In genomic region chr6:110520188-110520956, GRCh38 we compare ENCODE assay signal across 1 cellular context.
TF ChIP-seq lines count a peak whose summit lies in the region.

No MANE protein-coding gene starts in this region.

TF ChIP-seq in HepG2, 621 proteins besides CTCF, POLR2A, EP300 and RAD21 (continued from another document and continues in another):
- TF ChIP-seq, protein P1, sequence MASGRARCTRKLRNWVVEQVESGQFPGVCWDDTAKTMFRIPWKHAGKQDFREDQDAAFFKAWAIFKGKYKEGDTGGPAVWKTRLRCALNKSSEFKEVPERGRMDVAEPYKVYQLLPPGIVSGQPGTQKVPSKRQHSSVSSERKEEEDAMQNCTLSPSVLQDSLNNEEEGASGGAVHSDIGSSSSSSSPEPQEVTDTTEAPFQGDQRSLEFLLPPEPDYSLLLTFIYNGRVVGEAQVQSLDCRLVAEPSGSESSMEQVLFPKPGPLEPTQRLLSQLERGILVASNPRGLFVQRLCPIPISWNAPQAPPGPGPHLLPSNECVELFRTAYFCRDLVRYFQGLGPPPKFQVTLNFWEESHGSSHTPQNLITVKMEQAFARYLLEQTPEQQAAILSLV (CRISPR knock-in tag; IDR thresholded peaks at IDR 0.05; ENCODE audit: borderline replicate concordance), result no peak
- TF ChIP-seq EEA1 (CRISPR knock-in tag; IDR thresholded peaks at IDR 0.05; ENCODE audit: borderline replicate concordance) (no peak), SOX6 (IDR thresholded peaks at IDR 0.05) (no peak), SOX6 (CRISPR knock-in tag; IDR thresholded peaks at IDR 0.05) (no peak), HMG20A (CRISPR knock-in tag; IDR thresholded peaks at IDR 0.05; ENCODE audit: borderline replicate concordance) (no peak), ZMYM3 (CRISPR knock-in tag; IDR thresholded peaks at IDR 0.05) (no peak), SP2 (CRISPR knock-in tag; IDR thresholded peaks at IDR 0.05) (no peak), SNAI1 (CRISPR knock-in tag; IDR thresholded peaks at IDR 0.05; ENCODE audit: borderline replicate concordance) (no peak), SAP130 (CRISPR knock-in tag; IDR thresholded peaks at IDR 0.05; ENCODE audit: low read depth) (0 out of 2 replicates have a peak, but pooled peaks have one; percentile 34), KLF16 (CRISPR knock-in tag; IDR thresholded peaks at IDR 0.05) (no peak), DMTF1 (CRISPR knock-in tag; IDR thresholded peaks at IDR 0.05) (no peak), IRF2 (CRISPR knock-in tag; IDR thresholded peaks at IDR 0.05) (no peak), ZNF543 (CRISPR knock-in tag; IDR thresholded peaks at IDR 0.05) (no peak), TBX3 (IDR thresholded peaks at IDR 0.05; ENCODE audit: borderline replicate concordance) (no peak), ZNF234 (CRISPR knock-in tag; conservative IDR thresholded peaks at IDR 0.05) (no peak), HOXA3 (CRISPR knock-in tag; IDR thresholded peaks at IDR 0.05) (peak; percentile 24; the same call in 1 of the 2 replicates), HNF1B (CRISPR knock-in tag; IDR thresholded peaks at IDR 0.05) (no peak), RFX5 (IDR thresholded peaks at IDR 0.05; ENCODE audit: low read depth, low read length) (no peak), POLR2G (IDR thresholded peaks at IDR 0.05; ENCODE audit: low read depth, low read length) (0 out of 2 replicates have a peak, but pooled peaks have one; percentile 32), ZNF362 (CRISPR knock-in tag; IDR thresholded peaks at IDR 0.05; ENCODE audit: borderline replicate concordance) (no peak), HOXD1 (CRISPR knock-in tag; IDR thresholded peaks at IDR 0.05) (no peak), ZKSCAN8 (CRISPR knock-in tag; IDR thresholded peaks at IDR 0.05; ENCODE audit: borderline replicate concordance) (no peak), GATAD2A (CRISPR knock-in tag; IDR thresholded peaks at IDR 0.05) (no peak), SMAD1 (CRISPR knock-in tag; IDR thresholded peaks at IDR 0.05; ENCODE audit: borderline replicate concordance, low read depth) (no peak), ZNF607 (CRISPR knock-in tag; IDR thresholded peaks at IDR 0.05; ENCODE audit: borderline replicate concordance) (0 out of 2 replicates have a peak, but pooled peaks have one; percentile 32), ADNP (CRISPR knock-in tag; IDR thresholded peaks at IDR 0.05) (no peak), TCF7L2 (IDR thresholded peaks at IDR 0.05; ENCODE audit: low read depth, low read length) (no peak), SMAD3 (CRISPR knock-in tag; IDR thresholded peaks at IDR 0.05) (no peak), ZNF83 (CRISPR knock-in tag; IDR thresholded peaks at IDR 0.05; ENCODE audit: borderline replicate concordance) (no peak), ZNF567 (CRISPR knock-in tag; IDR thresholded peaks at IDR 0.05; ENCODE audit: borderline replicate concordance) (no peak), ZNF256 (CRISPR knock-in tag; conservative IDR thresholded peaks at IDR 0.05) (no peak), ZNF296 (CRISPR knock-in tag; conservative IDR thresholded peaks at IDR 0.05) (no peak), PCBP2 (optimal IDR thresholded peaks at IDR 0.05; ENCODE audit: low read depth, low read length, poor library complexity, severe bottlenecking) (no peak), TFAP4 (IDR thresholded peaks at IDR 0.05; ENCODE audit: borderline replicate concordance, low read depth) (0 out of 2 replicates have a peak, but pooled peaks have one; percentile 31), HDAC1 (CRISPR knock-in tag; IDR thresholded peaks at IDR 0.05) (no peak), ASH2L (IDR thresholded peaks at IDR 0.05; ENCODE audit: insufficient read length, low read depth, low read length) (peak; percentile 18), MED8 (CRISPR knock-in tag; IDR thresholded peaks at IDR 0.05; ENCODE audit: insufficient replicate concordance) (no peak), ZNF138 (CRISPR knock-in tag; IDR thresholded peaks at IDR 0.05; ENCODE audit: low read depth) (no peak), MTERF4 (CRISPR knock-in tag; IDR thresholded peaks at IDR 0.05) (no peak), CREM (IDR thresholded peaks at IDR 0.05) (no peak), CREM (CRISPR knock-in tag; IDR thresholded peaks at IDR 0.05) (no peak), PHB2 (IDR thresholded peaks at IDR 0.05; ENCODE audit: partially characterized antibody) (no peak), NFATC3 (CRISPR knock-in tag; IDR thresholded peaks at IDR 0.05) (no peak), FOXJ3 (CRISPR knock-in tag; IDR thresholded peaks at IDR 0.05; ENCODE audit: borderline replicate concordance) (no peak), RXRB (CRISPR knock-in tag; IDR thresholded peaks at IDR 0.05; ENCODE audit: borderline replicate concordance) (no peak), TBX2 (CRISPR knock-in tag; IDR thresholded peaks at IDR 0.05; ENCODE audit: borderline replicate concordance) (peak; percentile 34; the same call in 1 of the 2 replicates), IKZF5 (CRISPR knock-in tag; IDR thresholded peaks at IDR 0.05) (no peak), ISL2 (CRISPR knock-in tag; IDR thresholded peaks at IDR 0.05) (no peak), ZNF569 (CRISPR knock-in tag; IDR thresholded peaks at IDR 0.05; ENCODE audit: borderline replicate concordance) (no peak), MYC (CRISPR knock-in tag; IDR thresholded peaks at IDR 0.05; ENCODE audit: borderline replicate concordance) (peak; percentile 32; the same call in 1 of the 2 replicates), ZNF317 (CRISPR knock-in tag; IDR thresholded peaks at IDR 0.05) (peak; percentile 69), RAD51 (IDR thresholded peaks at IDR 0.05; ENCODE audit: borderline replicate concordance) (no peak), CAMTA2 (CRISPR knock-in tag; IDR thresholded peaks at IDR 0.05; ENCODE audit: borderline replicate concordance) (no peak), BCL6 (CRISPR knock-in tag; IDR thresholded peaks at IDR 0.05) (0 out of 2 replicates have a peak, but pooled peaks have one; percentile 10)
- TF ChIP-seq, protein P2, sequence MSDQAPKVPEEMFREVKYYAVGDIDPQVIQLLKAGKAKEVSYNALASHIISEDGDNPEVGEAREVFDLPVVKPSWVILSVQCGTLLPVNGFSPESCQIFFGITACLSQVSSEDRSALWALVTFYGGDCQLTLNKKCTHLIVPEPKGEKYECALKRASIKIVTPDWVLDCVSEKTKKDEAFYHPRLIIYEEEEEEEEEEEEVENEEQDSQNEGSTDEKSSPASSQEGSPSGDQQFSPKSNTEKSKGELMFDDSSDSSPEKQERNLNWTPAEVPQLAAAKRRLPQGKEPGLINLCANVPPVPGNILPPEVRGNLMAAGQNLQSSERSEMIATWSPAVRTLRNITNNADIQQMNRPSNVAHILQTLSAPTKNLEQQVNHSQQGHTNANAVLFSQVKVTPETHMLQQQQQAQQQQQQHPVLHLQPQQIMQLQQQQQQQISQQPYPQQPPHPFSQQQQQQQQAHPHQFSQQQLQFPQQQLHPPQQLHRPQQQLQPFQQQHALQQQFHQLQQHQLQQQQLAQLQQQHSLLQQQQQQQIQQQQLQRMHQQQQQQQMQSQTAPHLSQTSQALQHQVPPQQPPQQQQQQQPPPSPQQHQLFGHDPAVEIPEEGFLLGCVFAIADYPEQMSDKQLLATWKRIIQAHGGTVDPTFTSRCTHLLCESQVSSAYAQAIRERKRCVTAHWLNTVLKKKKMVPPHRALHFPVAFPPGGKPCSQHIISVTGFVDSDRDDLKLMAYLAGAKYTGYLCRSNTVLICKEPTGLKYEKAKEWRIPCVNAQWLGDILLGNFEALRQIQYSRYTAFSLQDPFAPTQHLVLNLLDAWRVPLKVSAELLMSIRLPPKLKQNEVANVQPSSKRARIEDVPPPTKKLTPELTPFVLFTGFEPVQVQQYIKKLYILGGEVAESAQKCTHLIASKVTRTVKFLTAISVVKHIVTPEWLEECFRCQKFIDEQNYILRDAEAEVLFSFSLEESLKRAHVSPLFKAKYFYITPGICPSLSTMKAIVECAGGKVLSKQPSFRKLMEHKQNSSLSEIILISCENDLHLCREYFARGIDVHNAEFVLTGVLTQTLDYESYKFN (CRISPR knock-in tag; conservative IDR thresholded peaks at IDR 0.05), result peak; percentile 60; the same call in 1 of the 2 replicates
- TF ChIP-seq, protein P3, sequence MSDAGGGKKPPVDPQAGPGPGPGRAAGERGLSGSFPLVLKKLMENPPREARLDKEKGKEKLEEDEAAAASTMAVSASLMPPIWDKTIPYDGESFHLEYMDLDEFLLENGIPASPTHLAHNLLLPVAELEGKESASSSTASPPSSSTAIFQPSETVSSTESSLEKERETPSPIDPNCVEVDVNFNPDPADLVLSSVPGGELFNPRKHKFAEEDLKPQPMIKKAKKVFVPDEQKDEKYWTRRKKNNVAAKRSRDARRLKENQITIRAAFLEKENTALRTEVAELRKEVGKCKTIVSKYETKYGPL (CRISPR knock-in tag; IDR thresholded peaks at IDR 0.05), result no peak
- TF ChIP-seq, protein P4, sequence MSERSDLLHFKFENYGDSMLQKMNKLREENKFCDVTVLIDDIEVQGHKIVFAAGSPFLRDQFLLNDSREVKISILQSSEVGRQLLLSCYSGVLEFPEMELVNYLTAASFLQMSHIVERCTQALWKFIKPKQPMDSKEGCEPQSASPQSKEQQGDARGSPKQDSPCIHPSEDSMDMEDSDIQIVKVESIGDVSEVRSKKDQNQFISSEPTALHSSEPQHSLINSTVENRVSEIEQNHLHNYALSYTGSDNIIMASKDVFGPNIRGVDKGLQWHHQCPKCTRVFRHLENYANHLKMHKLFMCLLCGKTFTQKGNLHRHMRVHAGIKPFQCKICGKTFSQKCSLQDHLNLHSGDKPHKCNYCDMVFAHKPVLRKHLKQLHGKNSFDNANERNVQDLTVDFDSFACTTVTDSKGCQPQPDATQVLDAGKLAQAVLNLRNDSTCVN (CRISPR knock-in tag; IDR thresholded peaks at IDR 0.05; ENCODE audit: borderline replicate concordance), result no peak
- TF ChIP-seq, protein P5, sequence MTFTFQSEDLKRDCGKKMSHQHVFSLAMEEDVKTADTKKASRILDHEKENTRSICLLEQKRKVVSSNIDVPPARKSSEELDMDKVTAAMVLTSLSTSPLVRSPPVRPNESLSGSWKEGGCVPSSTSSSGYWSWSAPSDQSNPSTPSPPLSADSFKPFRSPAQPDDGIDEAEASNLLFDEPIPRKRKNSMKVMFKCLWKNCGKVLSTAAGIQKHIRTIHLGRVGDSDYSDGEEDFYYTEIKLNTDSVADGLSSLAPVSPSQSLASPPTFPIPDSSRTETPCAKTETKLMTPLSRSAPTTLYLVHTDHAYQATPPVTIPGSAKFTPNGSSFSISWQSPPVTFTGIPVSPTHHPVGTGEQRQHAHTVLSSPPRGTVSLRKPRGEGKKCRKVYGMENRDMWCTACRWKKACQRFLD (CRISPR knock-in tag; IDR thresholded peaks at IDR 0.05; ENCODE audit: borderline replicate concordance), result no peak
